Comparison of ENCODE assay signal across 1 cellular context in genomic region chr7:134514663-134515062, GRCh38.
A peak's percentile ranks its signal among the peaks of the same experiment; 100 is the strongest.
TF ChIP-seq lines count a peak whose summit lies in the region.

No MANE protein-coding gene starts in this region.

TF ChIP-seq in H1, 55 proteins besides CTCF, POLR2A, EP300 and RAD21:
- peak; percentile 44; the same call in 1 of the 2 replicates for TF ChIP-seq CREB1 (IDR thresholded peaks at IDR 0.05)
- TF ChIP-seq SP4 (IDR thresholded peaks at IDR 0.05; ENCODE audit: low read length): no peak
